ENCODE assay signal across 1 cellular context in the genomic region with DNA sequence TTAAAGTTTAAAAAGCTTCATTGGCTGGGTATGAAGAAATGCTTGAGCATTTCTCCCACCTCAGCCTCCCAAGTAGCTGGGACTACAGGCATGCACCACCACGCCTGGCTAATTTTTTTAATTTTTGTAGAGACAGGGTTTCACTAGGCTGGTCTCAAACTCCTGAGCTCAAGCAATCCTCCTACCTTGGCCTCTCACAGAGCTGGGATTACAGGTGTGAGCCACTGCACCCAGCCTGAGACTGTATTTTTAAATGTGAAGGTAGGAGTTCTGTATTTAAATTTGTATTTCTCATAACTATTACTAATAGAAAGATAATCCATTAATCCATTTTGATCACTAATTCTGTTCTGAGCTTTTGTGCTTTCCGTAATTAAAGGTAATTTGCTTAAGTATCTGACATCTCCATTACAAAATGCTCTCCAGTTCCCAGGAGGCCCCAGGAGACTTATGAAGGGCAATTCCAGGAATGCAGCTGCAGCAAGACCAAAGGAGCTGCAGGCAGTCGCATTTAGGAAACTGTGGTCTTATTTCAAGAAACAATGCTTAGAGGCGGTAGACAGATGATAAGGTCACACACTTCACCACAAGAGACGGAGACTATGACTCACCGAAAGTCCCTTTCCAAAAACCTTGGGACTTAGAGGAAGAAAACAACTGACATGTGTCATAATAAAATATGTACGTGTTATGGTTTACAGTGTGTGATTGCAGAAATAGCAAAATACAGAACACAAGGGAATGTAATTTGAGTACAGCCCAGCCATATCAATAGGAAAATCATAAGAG.
TF ChIP-seq lines count a peak whose summit lies in the region.

No MANE protein-coding gene starts in this region.

TF ChIP-seq in K562, 482 proteins besides CTCF, POLR2A, EP300 and RAD21 (continues in another document):
- TF ChIP-seq CHD1 (IDR thresholded peaks at IDR 0.05; ENCODE audit: low read length) (no peak), JUNB (CRISPR knock-in tag; conservative IDR thresholded peaks at IDR 0.05) (peak; percentile 94), NCOA6 (IDR thresholded peaks at IDR 0.05) (0 out of 2 replicates have a peak, but pooled peaks have one; percentile 34), ARID2 (IDR thresholded peaks at IDR 0.05) (no peak), ZNF551 (CRISPR knock-in tag; IDR thresholded peaks at IDR 0.05) (no peak), L3MBTL2 (IDR thresholded peaks at IDR 0.05) (no peak), ETS2 (tag; IDR thresholded peaks at IDR 0.05; ENCODE audit: borderline replicate concordance, poor library complexity, severe bottlenecking) (no peak), CCAR2 (IDR thresholded peaks at IDR 0.05; ENCODE audit: low read depth, low read length) (no peak), GTF2F1 (IDR thresholded peaks at IDR 0.05; ENCODE audit: low read depth, low read length) (no peak), PTRF (tag; IDR thresholded peaks at IDR 0.05) (no peak), ZNF707 (CRISPR knock-in tag; conservative IDR thresholded peaks at IDR 0.05) (no peak), TEAD4 (IDR thresholded peaks at IDR 0.05; ENCODE audit: low read length) (peak; percentile 87), TEAD4 (CRISPR knock-in tag; IDR thresholded peaks at IDR 0.05; ENCODE audit: borderline replicate concordance) (no peak), TCF7L2 (IDR thresholded peaks at IDR 0.05; ENCODE audit: low read depth, low read length) (no peak), ZNF584 (CRISPR knock-in tag; IDR thresholded peaks at IDR 0.05; ENCODE audit: low read depth) (peak; percentile 60; the same call in 1 of the 2 replicates), SREBF2 (CRISPR knock-in tag; IDR thresholded peaks at IDR 0.05) (no peak), FIP1L1 (IDR thresholded peaks at IDR 0.05; ENCODE audit: low read depth, low read length, poor library complexity, severe bottlenecking) (no peak), ETV5 (CRISPR knock-in tag; IDR thresholded peaks at IDR 0.05; ENCODE audit: low read depth) (no peak), ERF (CRISPR knock-in tag; IDR thresholded peaks at IDR 0.05) (no peak), ZNF165 (CRISPR knock-in tag; IDR thresholded peaks at IDR 0.05; ENCODE audit: borderline replicate concordance) (0 out of 2 replicates have a peak, but pooled peaks have one; percentile 31), ZBTB8A (IDR thresholded peaks at IDR 0.05; ENCODE audit: partially characterized antibody) (no peak), ZFPM2 (CRISPR knock-in tag; IDR thresholded peaks at IDR 0.05) (no peak), ZNF41 (CRISPR knock-in tag; conservative IDR thresholded peaks at IDR 0.05) (no peak), NFIC (IDR thresholded peaks at IDR 0.05) (no peak), NR3C1 (CRISPR knock-in tag; IDR thresholded peaks at IDR 0.05) (no peak), POLR3G (IDR thresholded peaks at IDR 0.05; ENCODE audit: extremely low read depth, insufficient read length, insufficient replicate concordance) (no peak), NELFE (IDR thresholded peaks at IDR 0.05; ENCODE audit: insufficient read depth, insufficient read length) (no peak), CCNT2 (IDR thresholded peaks at IDR 0.05; ENCODE audit: borderline replicate concordance, extremely low read depth, insufficient read length, low read depth, low read length) (peak; percentile 53), ZNF354B (CRISPR knock-in tag; IDR thresholded peaks at IDR 0.05) (peak; percentile 35; the same call in 1 of the 2 replicates), ASH1L (IDR thresholded peaks at IDR 0.05; ENCODE audit: borderline replicate concordance, low read depth, partially characterized antibody) (no peak), LEF1 (IDR thresholded peaks at IDR 0.05) (peak; percentile 85), NR2C1 (IDR thresholded peaks at IDR 0.05) (no peak), NR2C1 (tag; IDR thresholded peaks at IDR 0.05) (peak; percentile 29; the same call in 1 of the 2 replicates), HOXB6 (CRISPR knock-in tag; IDR thresholded peaks at IDR 0.05; ENCODE audit: borderline replicate concordance) (no peak), TCF7 (IDR thresholded peaks at IDR 0.05; ENCODE audit: borderline replicate concordance) (no peak), ZNF197 (CRISPR knock-in tag; IDR thresholded peaks at IDR 0.05; ENCODE audit: low read depth) (0 out of 2 replicates have a peak, but pooled peaks have one; percentile 27)
- TF ChIP-seq, protein P1, sequence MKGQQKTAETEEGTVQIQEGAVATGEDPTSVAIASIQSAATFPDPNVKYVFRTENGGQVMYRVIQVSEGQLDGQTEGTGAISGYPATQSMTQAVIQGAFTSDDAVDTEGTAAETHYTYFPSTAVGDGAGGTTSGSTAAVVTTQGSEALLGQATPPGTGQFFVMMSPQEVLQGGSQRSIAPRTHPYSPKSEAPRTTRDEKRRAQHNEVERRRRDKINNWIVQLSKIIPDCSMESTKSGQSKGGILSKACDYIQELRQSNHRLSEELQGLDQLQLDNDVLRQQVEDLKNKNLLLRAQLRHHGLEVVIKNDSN (CRISPR knock-in tag; IDR thresholded peaks at IDR 0.05), result no peak
- TF ChIP-seq, protein P2, sequence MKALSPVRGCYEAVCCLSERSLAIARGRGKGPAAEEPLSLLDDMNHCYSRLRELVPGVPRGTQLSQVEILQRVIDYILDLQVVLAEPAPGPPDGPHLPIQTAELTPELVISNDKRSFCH (CRISPR knock-in tag; IDR thresholded peaks at IDR 0.05), result no peak
- TF ChIP-seq, protein P2 (tag; IDR thresholded peaks at IDR 0.05), result no peak; the same call in 1 of the 2 replicates
- TF ChIP-seq, protein P3, sequence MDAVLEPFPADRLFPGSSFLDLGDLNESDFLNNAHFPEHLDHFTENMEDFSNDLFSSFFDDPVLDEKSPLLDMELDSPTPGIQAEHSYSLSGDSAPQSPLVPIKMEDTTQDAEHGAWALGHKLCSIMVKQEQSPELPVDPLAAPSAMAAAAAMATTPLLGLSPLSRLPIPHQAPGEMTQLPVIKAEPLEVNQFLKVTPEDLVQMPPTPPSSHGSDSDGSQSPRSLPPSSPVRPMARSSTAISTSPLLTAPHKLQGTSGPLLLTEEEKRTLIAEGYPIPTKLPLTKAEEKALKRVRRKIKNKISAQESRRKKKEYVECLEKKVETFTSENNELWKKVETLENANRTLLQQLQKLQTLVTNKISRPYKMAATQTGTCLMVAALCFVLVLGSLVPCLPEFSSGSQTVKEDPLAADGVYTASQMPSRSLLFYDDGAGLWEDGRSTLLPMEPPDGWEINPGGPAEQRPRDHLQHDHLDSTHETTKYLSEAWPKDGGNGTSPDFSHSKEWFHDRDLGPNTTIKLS (IDR thresholded peaks at IDR 0.05; ENCODE audit: borderline replicate concordance, low read depth), result no peak; the same call in 1 of the 2 replicates
- TF ChIP-seq, protein P4, sequence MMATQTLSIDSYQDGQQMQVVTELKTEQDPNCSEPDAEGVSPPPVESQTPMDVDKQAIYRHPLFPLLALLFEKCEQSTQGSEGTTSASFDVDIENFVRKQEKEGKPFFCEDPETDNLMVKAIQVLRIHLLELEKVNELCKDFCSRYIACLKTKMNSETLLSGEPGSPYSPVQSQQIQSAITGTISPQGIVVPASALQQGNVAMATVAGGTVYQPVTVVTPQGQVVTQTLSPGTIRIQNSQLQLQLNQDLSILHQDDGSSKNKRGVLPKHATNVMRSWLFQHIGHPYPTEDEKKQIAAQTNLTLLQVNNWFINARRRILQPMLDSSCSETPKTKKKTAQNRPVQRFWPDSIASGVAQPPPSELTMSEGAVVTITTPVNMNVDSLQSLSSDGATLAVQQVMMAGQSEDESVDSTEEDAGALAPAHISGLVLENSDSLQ (IDR thresholded peaks at IDR 0.05), result peak; percentile 93
- TF ChIP-seq, protein P5, sequence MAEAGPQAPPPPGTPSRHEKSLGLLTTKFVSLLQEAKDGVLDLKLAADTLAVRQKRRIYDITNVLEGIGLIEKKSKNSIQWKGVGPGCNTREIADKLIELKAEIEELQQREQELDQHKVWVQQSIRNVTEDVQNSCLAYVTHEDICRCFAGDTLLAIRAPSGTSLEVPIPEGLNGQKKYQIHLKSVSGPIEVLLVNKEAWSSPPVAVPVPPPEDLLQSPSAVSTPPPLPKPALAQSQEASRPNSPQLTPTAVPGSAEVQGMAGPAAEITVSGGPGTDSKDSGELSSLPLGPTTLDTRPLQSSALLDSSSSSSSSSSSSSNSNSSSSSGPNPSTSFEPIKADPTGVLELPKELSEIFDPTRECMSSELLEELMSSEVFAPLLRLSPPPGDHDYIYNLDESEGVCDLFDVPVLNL (CRISPR knock-in tag; IDR thresholded peaks at IDR 0.05; ENCODE audit: low read depth), result no peak
- TF ChIP-seq, protein P6, sequence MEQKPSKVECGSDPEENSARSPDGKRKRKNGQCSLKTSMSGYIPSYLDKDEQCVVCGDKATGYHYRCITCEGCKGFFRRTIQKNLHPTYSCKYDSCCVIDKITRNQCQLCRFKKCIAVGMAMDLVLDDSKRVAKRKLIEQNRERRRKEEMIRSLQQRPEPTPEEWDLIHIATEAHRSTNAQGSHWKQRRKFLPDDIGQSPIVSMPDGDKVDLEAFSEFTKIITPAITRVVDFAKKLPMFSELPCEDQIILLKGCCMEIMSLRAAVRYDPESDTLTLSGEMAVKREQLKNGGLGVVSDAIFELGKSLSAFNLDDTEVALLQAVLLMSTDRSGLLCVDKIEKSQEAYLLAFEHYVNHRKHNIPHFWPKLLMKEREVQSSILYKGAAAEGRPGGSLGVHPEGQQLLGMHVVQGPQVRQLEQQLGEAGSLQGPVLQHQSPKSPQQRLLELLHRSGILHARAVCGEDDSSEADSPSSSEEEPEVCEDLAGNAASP (IDR thresholded peaks at IDR 0.05), result no peak
- TF ChIP-seq, protein P7, sequence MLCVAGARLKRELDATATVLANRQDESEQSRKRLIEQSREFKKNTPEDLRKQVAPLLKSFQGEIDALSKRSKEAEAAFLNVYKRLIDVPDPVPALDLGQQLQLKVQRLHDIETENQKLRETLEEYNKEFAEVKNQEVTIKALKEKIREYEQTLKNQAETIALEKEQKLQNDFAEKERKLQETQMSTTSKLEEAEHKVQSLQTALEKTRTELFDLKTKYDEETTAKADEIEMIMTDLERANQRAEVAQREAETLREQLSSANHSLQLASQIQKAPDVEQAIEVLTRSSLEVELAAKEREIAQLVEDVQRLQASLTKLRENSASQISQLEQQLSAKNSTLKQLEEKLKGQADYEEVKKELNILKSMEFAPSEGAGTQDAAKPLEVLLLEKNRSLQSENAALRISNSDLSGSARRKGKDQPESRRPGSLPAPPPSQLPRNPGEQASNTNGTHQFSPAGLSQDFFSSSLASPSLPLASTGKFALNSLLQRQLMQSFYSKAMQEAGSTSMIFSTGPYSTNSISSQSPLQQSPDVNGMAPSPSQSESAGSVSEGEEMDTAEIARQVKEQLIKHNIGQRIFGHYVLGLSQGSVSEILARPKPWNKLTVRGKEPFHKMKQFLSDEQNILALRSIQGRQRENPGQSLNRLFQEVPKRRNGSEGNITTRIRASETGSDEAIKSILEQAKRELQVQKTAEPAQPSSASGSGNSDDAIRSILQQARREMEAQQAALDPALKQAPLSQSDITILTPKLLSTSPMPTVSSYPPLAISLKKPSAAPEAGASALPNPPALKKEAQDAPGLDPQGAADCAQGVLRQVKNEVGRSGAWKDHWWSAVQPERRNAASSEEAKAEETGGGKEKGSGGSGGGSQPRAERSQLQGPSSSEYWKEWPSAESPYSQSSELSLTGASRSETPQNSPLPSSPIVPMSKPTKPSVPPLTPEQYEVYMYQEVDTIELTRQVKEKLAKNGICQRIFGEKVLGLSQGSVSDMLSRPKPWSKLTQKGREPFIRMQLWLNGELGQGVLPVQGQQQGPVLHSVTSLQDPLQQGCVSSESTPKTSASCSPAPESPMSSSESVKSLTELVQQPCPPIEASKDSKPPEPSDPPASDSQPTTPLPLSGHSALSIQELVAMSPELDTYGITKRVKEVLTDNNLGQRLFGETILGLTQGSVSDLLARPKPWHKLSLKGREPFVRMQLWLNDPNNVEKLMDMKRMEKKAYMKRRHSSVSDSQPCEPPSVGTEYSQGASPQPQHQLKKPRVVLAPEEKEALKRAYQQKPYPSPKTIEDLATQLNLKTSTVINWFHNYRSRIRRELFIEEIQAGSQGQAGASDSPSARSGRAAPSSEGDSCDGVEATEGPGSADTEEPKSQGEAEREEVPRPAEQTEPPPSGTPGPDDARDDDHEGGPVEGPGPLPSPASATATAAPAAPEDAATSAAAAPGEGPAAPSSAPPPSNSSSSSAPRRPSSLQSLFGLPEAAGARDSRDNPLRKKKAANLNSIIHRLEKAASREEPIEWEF (CRISPR knock-in tag; IDR thresholded peaks at IDR 0.05), result no peak
- TF ChIP-seq, protein P8, sequence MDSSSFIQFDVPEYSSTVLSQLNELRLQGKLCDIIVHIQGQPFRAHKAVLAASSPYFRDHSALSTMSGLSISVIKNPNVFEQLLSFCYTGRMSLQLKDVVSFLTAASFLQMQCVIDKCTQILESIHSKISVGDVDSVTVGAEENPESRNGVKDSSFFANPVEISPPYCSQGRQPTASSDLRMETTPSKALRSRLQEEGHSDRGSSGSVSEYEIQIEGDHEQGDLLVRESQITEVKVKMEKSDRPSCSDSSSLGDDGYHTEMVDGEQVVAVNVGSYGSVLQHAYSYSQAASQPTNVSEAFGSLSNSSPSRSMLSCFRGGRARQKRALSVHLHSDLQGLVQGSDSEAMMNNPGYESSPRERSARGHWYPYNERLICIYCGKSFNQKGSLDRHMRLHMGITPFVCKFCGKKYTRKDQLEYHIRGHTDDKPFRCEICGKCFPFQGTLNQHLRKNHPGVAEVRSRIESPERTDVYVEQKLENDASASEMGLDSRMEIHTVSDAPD (CRISPR knock-in tag; IDR thresholded peaks at IDR 0.05), result no peak
- TF ChIP-seq, protein P9, sequence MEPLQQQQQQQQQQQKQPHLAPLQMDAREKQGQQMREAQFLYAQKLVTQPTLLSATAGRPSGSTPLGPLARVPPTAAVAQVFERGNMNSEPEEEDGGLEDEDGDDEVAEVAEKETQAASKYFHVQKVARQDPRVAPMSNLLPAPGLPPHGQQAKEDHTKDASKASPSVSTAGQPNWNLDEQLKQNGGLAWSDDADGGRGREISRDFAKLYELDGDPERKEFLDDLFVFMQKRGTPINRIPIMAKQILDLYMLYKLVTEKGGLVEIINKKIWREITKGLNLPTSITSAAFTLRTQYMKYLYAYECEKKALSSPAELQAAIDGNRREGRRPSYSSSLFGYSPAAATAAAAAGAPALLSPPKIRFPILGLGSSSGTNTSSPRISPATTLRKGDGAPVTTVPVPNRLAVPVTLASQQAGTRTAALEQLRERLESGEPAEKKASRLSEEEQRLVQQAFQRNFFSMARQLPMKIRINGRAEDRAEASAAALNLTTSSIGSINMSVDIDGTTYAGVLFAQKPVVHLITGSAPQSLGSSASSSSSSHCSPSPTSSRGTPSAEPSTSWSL (CRISPR knock-in tag; IDR thresholded peaks at IDR 0.05; ENCODE audit: borderline replicate concordance), result no peak
- TF ChIP-seq, protein P10, sequence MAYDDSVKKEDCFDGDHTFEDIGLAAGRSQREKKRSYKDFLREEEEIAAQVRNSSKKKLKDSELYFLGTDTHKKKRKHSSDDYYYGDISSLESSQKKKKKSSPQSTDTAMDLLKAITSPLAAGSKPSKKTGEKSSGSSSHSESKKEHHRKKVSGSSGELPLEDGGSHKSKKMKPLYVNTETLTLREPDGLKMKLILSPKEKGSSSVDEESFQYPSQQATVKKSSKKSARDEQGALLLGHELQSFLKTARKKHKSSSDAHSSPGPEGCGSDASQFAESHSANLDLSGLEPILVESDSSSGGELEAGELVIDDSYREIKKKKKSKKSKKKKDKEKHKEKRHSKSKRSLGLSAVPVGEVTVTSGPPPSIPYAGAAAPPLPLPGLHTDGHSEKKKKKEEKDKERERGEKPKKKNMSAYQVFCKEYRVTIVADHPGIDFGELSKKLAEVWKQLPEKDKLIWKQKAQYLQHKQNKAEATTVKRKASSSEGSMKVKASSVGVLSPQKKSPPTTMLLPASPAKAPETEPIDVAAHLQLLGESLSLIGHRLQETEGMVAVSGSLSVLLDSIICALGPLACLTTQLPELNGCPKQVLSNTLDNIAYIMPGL (CRISPR knock-in tag; IDR thresholded peaks at IDR 0.05), result no peak
